ENCODE assay signal across 8 cellular contexts in genomic region chr4:129093173-129093974, GRCh38. TPM values are rescaled to one million over a fixed set of nuclear protein-coding genes. Genes with fewer than 3 reads are reported as not detected.
DNase-seq lines count a peak whose midpoint lies in the region; TF ChIP-seq lines count a peak whose summit lies in the region.

Gene SCLT1 (minus strand): TSS chr4:129093539. CDS start chr4:129093103, 436 bp downstream.

- DNase-seq in HAP-1 (ENCODE audit: low spot score in 2 of 2) (peak; percentile 93 to 98), MM.1S (peak; percentile 99), SIG-M5 (lab: John Stamatoyannopoulos, UW) (peak; percentile 75), activated gamma-delta T cell (lab: John Stamatoyannopoulos, UW) (peak; percentile 92), fibroblast of villous mesenchyme (ENCODE audit: low read depth) (peak; percentile 99)

- no peaks in the 10 kb centered on the region for H3K9me3 ChIP-seq in ES-I3 (ENCODE audit: control insufficient read depth, insufficient read depth, low read length)
- H3K9me3 ChIP-seq in HAP-1: no peaks in the 10 kb centered on the region
- no peaks in the 10 kb centered on the region for H3K9me3 ChIP-seq in MM.1S (replicated peaks; ENCODE audit: insufficient read depth, low read length)
- H3K9me3 ChIP-seq in neural cell (ENCODE audit: low read length): no peaks in the 10 kb centered on the region
- no peaks in the 10 kb centered on the region for H3K9me3 ChIP-seq in stomach smooth muscle (ENCODE audit: control insufficient read depth in 2 of 2, low read length in 2 of 2)

- H3K4me1 ChIP-seq in ES-I3 (ENCODE audit: insufficient read depth, low read length) (peaks cover 7% of the 10 kb centered on the region; the same call in 1 of the 2 replicates), HAP-1 (peaks cover 14% of the 10 kb centered on the region), MM.1S (ENCODE audit: low read length) (peaks cover 10% of the 10 kb centered on the region), stomach smooth muscle (ENCODE audit: control insufficient read depth, insufficient read depth, low read length) (no peaks in the 10 kb centered on the region)

- H4K20me1 ChIP-seq in MM.1S (ENCODE audit: insufficient read depth, low read length) (no peaks in the 10 kb centered on the region), neural cell (ENCODE audit: insufficient read depth) (no peaks in the 10 kb centered on the region)

- H3K27me3 ChIP-seq in HAP-1 (ENCODE audit: low read depth): no peaks in the 10 kb centered on the region
- H3K27me3 ChIP-seq in MM.1S (replicated peaks; ENCODE audit: insufficient read depth, low read length): no peaks in the 10 kb centered on the region
- H3K27me3 ChIP-seq in neural cell (ENCODE audit: insufficient read depth, low read depth, low read length): no peaks in the 10 kb centered on the region
- H3K27me3 ChIP-seq in stomach smooth muscle (ENCODE audit: control insufficient read depth in 1 of 2, insufficient read depth in 2 of 2, low read length in 2 of 2): no peaks in the 10 kb centered on the region

- in situ Hi-C loops in HAP-1 (cut with MboI; ENCODE audit: low sequenced_read_pairs): no loop called here

- H3K79me2 ChIP-seq in MM.1S (ENCODE audit: low read length): peaks cover 40% of the 10 kb centered on the region
- H3K79me2 ChIP-seq in neural cell (replicated peaks; ENCODE audit: insufficient read depth, low read length): peaks cover 27% of the 10 kb centered on the region

- H3K4me3 ChIP-seq in HAP-1: peak within 1 kb of the TSS; percentile 71
- peak within 1 kb of the TSS; percentile 89 for H3K4me3 ChIP-seq in MM.1S (ENCODE audit: low read length)
- H3K4me3 ChIP-seq in fibroblast of villous mesenchyme (ENCODE audit: low read depth, low read length): peak within 1 kb of the TSS; percentile 92
- peak within 1 kb of the TSS; percentile 83 for H3K4me3 ChIP-seq in neural cell (ENCODE audit: low read length)
- H3K4me3 ChIP-seq in stomach smooth muscle (ENCODE audit: low read length in 2 of 2): peak within 1 kb of the TSS; percentile 91 to 92

- no peaks in the 10 kb centered on the region for H3K9me2 ChIP-seq in MM.1S (replicated peaks; ENCODE audit: insufficient read depth, low read length)
- H3K9me2 ChIP-seq in neural cell (ENCODE audit: insufficient read depth, low read length): no peaks in the 10 kb centered on the region

- H3K4me2 ChIP-seq in MM.1S (ENCODE audit: low read depth, low read length) (peak within 1 kb of the TSS; percentile 87), neural cell (ENCODE audit: low read length) (peak within 1 kb of the TSS; percentile 90)

- peak within 1 kb of the TSS; percentile 82 for H2AFZ ChIP-seq in MM.1S (ENCODE audit: low read length)
- peak within 1 kb of the TSS; percentile 65 for H2AFZ ChIP-seq in neural cell (ENCODE audit: low read depth, low read length)

- peak; percentile 60 for TF ChIP-seq EP300 in neural cell (conservative IDR thresholded peaks at IDR 0.05; ENCODE audit: poor library complexity, severe bottlenecking)

- H3K9ac ChIP-seq in ES-I3 (ENCODE audit: low read depth, low read length): peak within 1 kb of the TSS; percentile 82
- peak within 1 kb of the TSS; percentile 90 for H3K9ac ChIP-seq in MM.1S (ENCODE audit: low read length)
- H3K9ac ChIP-seq in neural cell (ENCODE audit: low read length): peak within 1 kb of the TSS; percentile 78
- H3K9ac ChIP-seq in stomach smooth muscle (ENCODE audit: low read length in 2 of 2): peak within 1 kb of the TSS; percentile 86 to 92

- peak; percentile 0 for TF ChIP-seq RAD21 in neural cell (conservative IDR thresholded peaks at IDR 0.05)

- H3F3A ChIP-seq in MM.1S (ENCODE audit: insufficient read depth, low read length) (no peaks in the 10 kb centered on the region), neural cell (ENCODE audit: insufficient read depth, low read length, poor library complexity, severe bottlenecking) (no peaks in the 10 kb centered on the region)

- H3K36me3 ChIP-seq in ES-I3 (ENCODE audit: insufficient read depth, low read length) (no peaks in the 10 kb centered on the region), HAP-1 (replicated peaks) (no peaks in the 10 kb centered on the region), MM.1S (replicated peaks; ENCODE audit: insufficient read depth, low read length) (no peaks in the 10 kb centered on the region; the same call in 1 of the 2 replicates), neural cell (ENCODE audit: insufficient read depth, low read length) (no peaks in the 10 kb centered on the region), stomach smooth muscle (ENCODE audit: control insufficient read depth in 2 of 2, insufficient read depth in 2 of 2, low read length in 2 of 2) (no peaks in the 10 kb centered on the region)

- peak within 1 kb of the TSS; percentile 94 for H3K27ac ChIP-seq in MM.1S (ENCODE audit: low read length)
- H3K27ac ChIP-seq in neural cell (ENCODE audit: low read length): peak within 1 kb of the TSS; percentile 85
- H3K27ac ChIP-seq in stomach smooth muscle (ENCODE audit: low read length): peak within 1 kb of the TSS; percentile 88

- no peak for TF ChIP-seq CTCF in MM.1S (IDR thresholded peaks at IDR 0.05; ENCODE audit: low read length)
- no peak for TF ChIP-seq CTCF in fibroblast of villous mesenchyme (IDR thresholded peaks at IDR 0.05; ENCODE audit: insufficient read depth, low read depth, low read length)
- no peak for TF ChIP-seq CTCF in neural cell (IDR thresholded peaks at IDR 0.05; ENCODE audit: poor library complexity, severe bottlenecking)

TF ChIP-seq in neural cell, 6 proteins besides CTCF, POLR2A, EP300 and RAD21:
- TF ChIP-seq REST (IDR thresholded peaks at IDR 0.05; ENCODE audit: borderline replicate concordance) (peak; percentile 56), EZH2 (IDR thresholded peaks at IDR 0.05; ENCODE audit: borderline replicate concordance, insufficient read depth, low read length, poor library complexity, severe bottlenecking) (no peak), POLR2AphosphoS5 (IDR thresholded peaks at IDR 0.05) (peak; percentile 74), TAF1 (IDR thresholded peaks at IDR 0.05; ENCODE audit: low read depth) (peak; percentile 69), MXI1 (conservative IDR thresholded peaks at IDR 0.05; ENCODE audit: poor library complexity, severe bottlenecking) (peak; percentile 92), SMC3 (conservative IDR thresholded peaks at IDR 0.05; ENCODE audit: poor library complexity) (peak; percentile 58)
TF ChIP-seq in neural cell: peak in this region for 5.

RNA-seq across cellular contexts. Expression of gene SCLT1, which starts in this region (rescaled TPM):
- 19.3 and 28.1 TPM in 2 replicates for total RNA-seq in fibroblast of villous mesenchyme
- polyA plus RNA-seq in neural cell: 10.2 and 12.8 TPM in 2 replicates
- 41.1 and 54.0 TPM in 2 replicates for polyA minus RNA-seq in neural cell

Comparison
In these comparisons a context has a peak if more than half of its experiments do, and no peak if none do; other contexts are left out.
1. Peak in every context shown above with its lines: DNase-seq, H3K4me3 ChIP-seq and H3K27ac ChIP-seq.